15 cellular contexts compared by ENCODE assay signal in the genomic region with DNA sequence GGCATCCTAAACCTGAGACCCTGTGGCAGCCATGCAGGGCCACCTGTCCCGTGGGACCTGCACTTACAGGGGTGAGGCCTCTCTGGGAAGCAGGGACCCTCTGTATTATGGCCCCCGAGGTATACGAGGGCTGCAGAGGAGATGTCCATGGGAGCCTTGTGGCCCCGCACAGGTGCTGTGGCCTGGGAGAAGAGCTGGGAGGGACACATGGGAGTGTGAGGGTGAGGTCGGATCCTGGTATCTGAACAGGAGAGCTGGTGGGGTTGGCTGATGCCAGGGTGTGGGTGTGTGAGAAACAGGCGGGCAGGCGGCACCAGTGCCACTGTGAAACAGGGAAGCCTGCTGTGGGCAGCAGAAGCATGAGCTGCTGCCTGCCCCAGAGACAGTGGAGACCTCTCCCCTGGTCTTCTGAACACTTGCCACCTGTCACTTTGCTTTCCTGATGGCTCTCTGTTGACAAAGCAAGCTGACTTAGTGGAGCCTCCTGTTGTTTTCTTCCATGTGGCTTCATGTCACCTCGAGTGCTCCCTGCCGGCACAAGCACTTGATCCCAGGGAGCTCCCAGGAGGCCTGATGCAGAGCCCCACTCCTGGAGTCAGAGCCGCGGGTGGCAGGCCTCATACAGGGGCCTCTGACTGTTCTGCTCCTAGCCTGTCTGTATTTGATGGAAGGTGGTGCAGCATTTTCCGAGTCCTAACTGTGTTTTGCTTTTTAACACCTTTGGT. TPM values are rescaled to one million over a fixed set of nuclear protein-coding genes. Genes with fewer than 3 reads are reported as not detected.
DNase-seq lines count a peak whose midpoint lies in the region; ATAC-seq lines count a peak whose summit lies in the region.
"Had no signal": no experiment of that assay in that cellular context is flagged by ENCODE, and none has a peak within 500 bp of the region (broad histone marks: within the 10 kb centered on the region; RNA-seq: fewer than 3 reads in every experiment).

No MANE protein-coding gene starts in this region.

- POLR2A ChIA-PET in activated naive CD8-positive, alpha-beta T cell treated with anti-CD3 and anti-CD28 coated beads, Interleukin-2, amount 10 ng/mL, durations not matched to agents 7 days and 5 days (lab: Charles Lee): no interaction called here

- H3K4me1 ChIP-seq in Karpas-422 (ENCODE audit: low read length): peaks cover 56% of the 10 kb centered on the region

- no peak for ATAC-seq in activated T-cell treated with anti-CD3 and anti-CD28 coated beads, Interleukin-2, amount 50 U/mL, for 72 hours (replicated peaks in 1 of 2)
- ATAC-seq in activated naive CD8-positive, alpha-beta T cell treated with anti-CD3 and anti-CD28 coated beads, Interleukin-2, amount 10 ng/mL, durations not matched to agents 7 days and 5 days (ENCODE audit: low read depth): no peak
- ATAC-seq in stimulated activated memory B cell treated with anti-CD40 and anti-IgM and Interleukin-4, amounts not matched to agents 10 μg/mL and 1 μg/mL and 100 μg/mL, for 72 hours: no peak
- no peak for ATAC-seq in GM18909 (IDR thresholded peaks at IDR 0.05; ENCODE audit: poor library complexity, unreplicated experiment)

- peak overlapping the region; percentile 73 for H3K4me2 ChIP-seq in Karpas-422 (ENCODE audit: low read depth, low read length, poor library complexity, severe bottlenecking)

- no peak for DNase-seq in activated T-cell treated with anti-CD3 and anti-CD28 coated beads, Interleukin-2, amount 50 U/mL, for 72 hours
- DNase-seq in activated T-cell treated with anti-CD3 and anti-CD28 coated beads, Interleukin-2, amount 50 U/mL, for 1 hour: no peak
- no peak for DNase-seq in Karpas-422
- DNase-seq in activated naive CD8-positive, alpha-beta T cell treated with anti-CD3 and anti-CD28 coated beads, Interleukin-2, amount 10 ng/mL, durations not matched to agents 7 days and 5 days: no peak
- no peak for DNase-seq in HuH-7.5 (ENCODE audit: low spot score)
- DNase-seq in NCI-H128 (lab: John Stamatoyannopoulos, UW; ENCODE audit: unreplicated experiment): no peak
- DNase-seq: activated CD8-positive, alpha-beta memory T cell treated with anti-CD3 and anti-CD28 coated beads, Interleukin-2, amount 50 U/mL, for 48 hours; GDM1; kidney glomerular epithelial cell; NCI-H1694 treated with DMSO at 0.1 percent for 48 hours had no signal

- no peak overlapping the region for H2AFZ ChIP-seq in Karpas-422 (ENCODE audit: low read length)

- H3K4me3 Mint-ChIP-seq in activated T-cell treated with anti-CD3 and anti-CD28 coated beads, Interleukin-2, amount 50 U/mL, for 72 hours: no peak overlapping the region
- H3K4me3 Mint-ChIP-seq in activated naive CD8-positive, alpha-beta T cell treated with anti-CD3 and anti-CD28 coated beads, Interleukin-2, amount 10 ng/mL, durations not matched to agents 7 days and 5 days: no peak overlapping the region
- H3K4me3 Mint-ChIP-seq in stimulated activated memory B cell treated with anti-CD40 and anti-IgM and Interleukin-4, amounts not matched to agents 10 μg/mL and 1 μg/mL and 100 μg/mL, for 72 hours: no peak overlapping the region
- H3K4me3 Mint-ChIP-seq: brain; stimulated activated naive CD8-positive, alpha-beta T cell treated with anti-CD3 and anti-CD28 coated beads, Interleukin-15, Interleukin-2, amounts not matched to agents 100 ng/mL and 50 ng/mL, for 24 hours had no signal

- H3K9me2 ChIP-seq in Karpas-422 (replicated peaks; ENCODE audit: insufficient read depth, low read length): no peaks in the 10 kb centered on the region

- H3K27ac ChIP-seq in Karpas-422 (ENCODE audit: low read length): peak overlapping the region; percentile 93
- H3K27ac ChIP-seq: C4-2B had no signal

- H3K36me3 ChIP-seq in Karpas-422 (ENCODE audit: insufficient read depth, low read length): peaks cover 51% of the 10 kb centered on the region

- H3K9me3 Mint-ChIP-seq in activated T-cell treated with anti-CD3 and anti-CD28 coated beads, Interleukin-2, amount 50 U/mL, for 72 hours: no peaks in the 10 kb centered on the region
- no peaks in the 10 kb centered on the region for H3K9me3 Mint-ChIP-seq in activated naive CD8-positive, alpha-beta T cell treated with anti-CD3 and anti-CD28 coated beads, Interleukin-2, amount 10 ng/mL, durations not matched to agents 7 days and 5 days
- no peaks in the 10 kb centered on the region for H3K9me3 Mint-ChIP-seq in stimulated activated memory B cell treated with anti-CD40 and anti-IgM and Interleukin-4, amounts not matched to agents 10 μg/mL and 1 μg/mL and 100 μg/mL, for 72 hours
- H3K9me3 Mint-ChIP-seq: brain; stimulated activated naive CD8-positive, alpha-beta T cell treated with anti-CD3 and anti-CD28 coated beads, Interleukin-15, Interleukin-2, amounts not matched to agents 100 ng/mL and 50 ng/mL, for 24 hours had no signal

- H3K27me3 Mint-ChIP-seq in activated T-cell treated with anti-CD3 and anti-CD28 coated beads, Interleukin-2, amount 50 U/mL, for 72 hours (ENCODE audit: low read depth): no peaks in the 10 kb centered on the region
- no peaks in the 10 kb centered on the region for H3K27me3 Mint-ChIP-seq in activated naive CD8-positive, alpha-beta T cell treated with anti-CD3 and anti-CD28 coated beads, Interleukin-2, amount 10 ng/mL, durations not matched to agents 7 days and 5 days
- H3K27me3 Mint-ChIP-seq in stimulated activated memory B cell treated with anti-CD40 and anti-IgM and Interleukin-4, amounts not matched to agents 10 μg/mL and 1 μg/mL and 100 μg/mL, for 72 hours: no peaks in the 10 kb centered on the region
- H3K27me3 Mint-ChIP-seq: brain; stimulated activated naive CD8-positive, alpha-beta T cell treated with anti-CD3 and anti-CD28 coated beads, Interleukin-15, Interleukin-2, amounts not matched to agents 100 ng/mL and 50 ng/mL, for 24 hours had no signal

- no peaks in the 10 kb centered on the region for H3K27me3 ChIP-seq in Karpas-422 (ENCODE audit: low read length)

- H4K20me1 ChIP-seq in Karpas-422 (ENCODE audit: insufficient read depth, low read depth, low read length): no peaks in the 10 kb centered on the region

- H3K27ac Mint-ChIP-seq in activated T-cell treated with anti-CD3 and anti-CD28 coated beads, Interleukin-2, amount 50 U/mL, for 72 hours: peak overlapping the region; percentile 32
- H3K27ac Mint-ChIP-seq in activated naive CD8-positive, alpha-beta T cell treated with anti-CD3 and anti-CD28 coated beads, Interleukin-2, amount 10 ng/mL, durations not matched to agents 7 days and 5 days: peak overlapping the region; percentile 34
- peak overlapping the region; percentile 87 for H3K27ac Mint-ChIP-seq in stimulated activated memory B cell treated with anti-CD40 and anti-IgM and Interleukin-4, amounts not matched to agents 10 μg/mL and 1 μg/mL and 100 μg/mL, for 72 hours
- H3K27ac Mint-ChIP-seq: stimulated activated naive CD8-positive, alpha-beta T cell treated with anti-CD3 and anti-CD28 coated beads, Interleukin-15, Interleukin-2, amounts not matched to agents 100 ng/mL and 50 ng/mL, for 24 hours had no signal

- H3K79me2 ChIP-seq in Karpas-422 (ENCODE audit: low read length): peaks cover 28% of the 10 kb centered on the region

- peaks cover 28% of the 10 kb centered on the region for H3K4me1 Mint-ChIP-seq in activated T-cell treated with anti-CD3 and anti-CD28 coated beads, Interleukin-2, amount 50 U/mL, for 72 hours (ENCODE audit: low read depth)
- peaks cover 16% of the 10 kb centered on the region for H3K4me1 Mint-ChIP-seq in activated naive CD8-positive, alpha-beta T cell treated with anti-CD3 and anti-CD28 coated beads, Interleukin-2, amount 10 ng/mL, durations not matched to agents 7 days and 5 days
- peaks cover 72% of the 10 kb centered on the region for H3K4me1 Mint-ChIP-seq in stimulated activated memory B cell treated with anti-CD40 and anti-IgM and Interleukin-4, amounts not matched to agents 10 μg/mL and 1 μg/mL and 100 μg/mL, for 72 hours
- H3K4me1 Mint-ChIP-seq: brain had no signal

- peak overlapping the region; percentile 30; the same call in 1 of the 2 replicates for H3K4me3 ChIP-seq in Karpas-422 (ENCODE audit: low read length)

- H3K36me3 Mint-ChIP-seq in activated T-cell treated with anti-CD3 and anti-CD28 coated beads, Interleukin-2, amount 50 U/mL, for 72 hours (ENCODE audit: insufficient read depth in 2 of 2): peaks cover 11 to 33% of the 10 kb centered on the region in 2 donors
- peaks cover 5% of the 10 kb centered on the region for H3K36me3 Mint-ChIP-seq in activated naive CD8-positive, alpha-beta T cell treated with anti-CD3 and anti-CD28 coated beads, Interleukin-2, amount 10 ng/mL, durations not matched to agents 7 days and 5 days
- H3K36me3 Mint-ChIP-seq in stimulated activated memory B cell treated with anti-CD40 and anti-IgM and Interleukin-4, amounts not matched to agents 10 μg/mL and 1 μg/mL and 100 μg/mL, for 72 hours: peaks cover 62% of the 10 kb centered on the region

- peak overlapping the region; percentile 74 for H3K9ac ChIP-seq in Karpas-422 (ENCODE audit: low read length)

- H3K9me3 ChIP-seq in Karpas-422 (ENCODE audit: low read length): no peaks in the 10 kb centered on the region

RNA-seq across cellular contexts. Expression of gene AMN, which starts 19.8 kb away (rescaled TPM):
- total RNA-seq in activated T-cell treated with anti-CD3 and anti-CD28 coated beads, Interleukin-2, amount 50 U/mL, for 72 hours: 1 to 10 TPM; 3.2 to 3.9 TPM
- total RNA-seq in Karpas-422 (2014; rRNA removed; shearing (Covaris generic); ENCODE audit: low replicate concordance): 7.7 and 16.7 TPM in 2 replicates
- 1 to 10 TPM; 2.5 to 2.9 TPM for total RNA-seq in activated naive CD8-positive, alpha-beta T cell treated with anti-CD3 and anti-CD28 coated beads, Interleukin-2, amount 10 ng/mL, durations not matched to agents 7 days and 5 days

Comparison
In these comparisons a context has a peak if more than half of its experiments do, and no peak if none do; other contexts are left out.
1. H3K27ac Mint-ChIP-seq: peak in every context shown above with its lines; median percentile 87 in stimulated activated memory B cell treated with anti-CD40 and anti-IgM and Interleukin-4, amounts not matched to agents 10 μg/mL and 1 μg/mL and 100 μg/mL, for 72 hours; 34 in activated naive CD8-positive, alpha-beta T cell treated with anti-CD3 and anti-CD28 coated beads, Interleukin-2, amount 10 ng/mL, durations not matched to agents 7 days and 5 days; 32 in activated T-cell treated with anti-CD3 and anti-CD28 coated beads, Interleukin-2, amount 50 U/mL, for 72 hours.